In the genomic region with DNA sequence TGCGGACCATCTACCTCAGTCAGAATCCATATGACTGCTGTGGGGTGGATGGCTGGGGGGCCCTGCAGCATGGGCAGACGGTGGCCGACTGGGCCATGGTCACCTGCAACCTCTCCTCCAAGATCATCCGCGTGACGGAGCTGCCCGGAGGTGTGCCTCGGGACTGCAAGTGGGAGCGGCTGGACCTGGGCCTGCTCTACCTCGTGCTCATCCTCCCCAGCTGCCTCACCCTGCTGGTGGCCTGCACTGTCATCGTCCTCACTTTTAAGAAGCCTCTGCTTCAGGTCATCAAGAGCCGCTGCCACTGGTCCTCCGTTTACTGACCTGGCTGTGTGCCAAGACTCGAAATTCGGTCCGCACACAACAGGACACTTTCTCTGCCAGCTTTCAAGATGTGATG, we compare ENCODE assay signal across 1 cellular context.
TF ChIP-seq lines count a peak whose summit lies in the region.

No MANE protein-coding gene starts in this region.

TF ChIP-seq in GM23338, 12 proteins besides CTCF, POLR2A, EP300 and RAD21 (continued from another document):
- TF ChIP-seq, protein P1, sequence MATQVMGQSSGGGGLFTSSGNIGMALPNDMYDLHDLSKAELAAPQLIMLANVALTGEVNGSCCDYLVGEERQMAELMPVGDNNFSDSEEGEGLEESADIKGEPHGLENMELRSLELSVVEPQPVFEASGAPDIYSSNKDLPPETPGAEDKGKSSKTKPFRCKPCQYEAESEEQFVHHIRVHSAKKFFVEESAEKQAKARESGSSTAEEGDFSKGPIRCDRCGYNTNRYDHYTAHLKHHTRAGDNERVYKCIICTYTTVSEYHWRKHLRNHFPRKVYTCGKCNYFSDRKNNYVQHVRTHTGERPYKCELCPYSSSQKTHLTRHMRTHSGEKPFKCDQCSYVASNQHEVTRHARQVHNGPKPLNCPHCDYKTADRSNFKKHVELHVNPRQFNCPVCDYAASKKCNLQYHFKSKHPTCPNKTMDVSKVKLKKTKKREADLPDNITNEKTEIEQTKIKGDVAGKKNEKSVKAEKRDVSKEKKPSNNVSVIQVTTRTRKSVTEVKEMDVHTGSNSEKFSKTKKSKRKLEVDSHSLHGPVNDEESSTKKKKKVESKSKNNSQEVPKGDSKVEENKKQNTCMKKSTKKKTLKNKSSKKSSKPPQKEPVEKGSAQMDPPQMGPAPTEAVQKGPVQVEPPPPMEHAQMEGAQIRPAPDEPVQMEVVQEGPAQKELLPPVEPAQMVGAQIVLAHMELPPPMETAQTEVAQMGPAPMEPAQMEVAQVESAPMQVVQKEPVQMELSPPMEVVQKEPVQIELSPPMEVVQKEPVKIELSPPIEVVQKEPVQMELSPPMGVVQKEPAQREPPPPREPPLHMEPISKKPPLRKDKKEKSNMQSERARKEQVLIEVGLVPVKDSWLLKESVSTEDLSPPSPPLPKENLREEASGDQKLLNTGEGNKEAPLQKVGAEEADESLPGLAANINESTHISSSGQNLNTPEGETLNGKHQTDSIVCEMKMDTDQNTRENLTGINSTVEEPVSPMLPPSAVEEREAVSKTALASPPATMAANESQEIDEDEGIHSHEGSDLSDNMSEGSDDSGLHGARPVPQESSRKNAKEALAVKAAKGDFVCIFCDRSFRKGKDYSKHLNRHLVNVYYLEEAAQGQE (IDR thresholded peaks at IDR 0.05; ENCODE audit: unreplicated experiment): no peak
